ENCODE assay signal across 16 cellular contexts in genomic region chr6:139144490-139145085, GRCh38. TPM values are rescaled to one million over a fixed set of nuclear protein-coding genes. Genes with fewer than 3 reads are reported as not detected.
DNase-seq lines count a peak whose midpoint lies in the region; ATAC-seq and TF ChIP-seq lines count a peak whose summit lies in the region.
"Had no signal": no experiment of that assay in that cellular context is flagged by ENCODE, and none has a peak within 500 bp of the region (broad histone marks: within the 10 kb centered on the region; RNA-seq: fewer than 3 reads in every experiment).

No MANE protein-coding gene starts in this region.

- CTCF ChIA-PET in WTC11 (lab: Charles Lee): interaction anchor here (0.6 kb wide), 1 partner anchor 169 kb away, joined by 3 read pairs; no protein-coding TSS in a partner anchor

- POLR2A ChIA-PET in WTC11 (lab: Charles Lee): no interaction called here

- H3K27me3 Mint-ChIP-seq in WTC11 (ENCODE audit: low read depth): no peaks in the 10 kb centered on the region
- H3K27me3 Mint-ChIP-seq in effector memory CD8-positive, alpha-beta T cell: no peaks in the 10 kb centered on the region

- no peak overlapping the region for H3K4me3 Mint-ChIP-seq in WTC11
- H3K4me3 Mint-ChIP-seq in effector memory CD8-positive, alpha-beta T cell: peak overlapping the region; percentile 88 to 95

- TF ChIP-seq CTCF in WTC11 (IDR thresholded peaks at IDR 0.05): no peak

- ATAC-seq in left ventricle myocardium superior (peak; percentile 36), WTC11 (no peak), HG02759 (IDR thresholded peaks at IDR 0.05; ENCODE audit: unreplicated experiment) (no peak)
- peak; percentile 27 for ATAC-seq in effector memory CD8-positive, alpha-beta T cell (replicated peaks)
- peak; percentile 66 for ATAC-seq in stimulated activated naive CD8-positive, alpha-beta T cell treated with anti-CD3 and anti-CD28 coated beads, Interleukin-15, Interleukin-2, amounts not matched to agents 100 U/mL and 50 U/mL, for 24 hours

- no peaks in the 10 kb centered on the region for H3K9me3 Mint-ChIP-seq in WTC11
- no peaks in the 10 kb centered on the region for H3K9me3 Mint-ChIP-seq in effector memory CD8-positive, alpha-beta T cell

- intact Hi-C loops in left ventricle myocardium superior (cut with micrococcal nuclease): no loop called here
- intact Hi-C loops in cardiac septum (cut with DNase I): no loop called here

- H3K36me3 Mint-ChIP-seq in WTC11: no peaks in the 10 kb centered on the region
- H3K36me3 Mint-ChIP-seq in effector memory CD8-positive, alpha-beta T cell (ENCODE audit: insufficient read depth): peaks cover 60% of the 10 kb centered on the region

- peaks cover 25% of the 10 kb centered on the region for H3K4me1 Mint-ChIP-seq in WTC11
- H3K4me1 Mint-ChIP-seq in effector memory CD8-positive, alpha-beta T cell (ENCODE audit: low read depth in 2 of 2): peaks cover 76 to 84% of the 10 kb centered on the region in 2 donors

- DNase-seq in left ventricle myocardium superior (no peak), cardiac septum (ENCODE audit: low spot score) (no peak), WTC11 (ENCODE audit: low spot score) (no peak), HUDEP-2 (lab: John Stamatoyannopoulos, UW; ENCODE audit: unreplicated experiment in 76 of 76) (no peak)
- no peak for DNase-seq in effector memory CD8-positive, alpha-beta T cell
- no peak for DNase-seq in stimulated activated naive CD8-positive, alpha-beta T cell treated with anti-CD3 and anti-CD28 coated beads, Interleukin-15, Interleukin-2, amounts not matched to agents 100 U/mL and 50 U/mL, for 24 hours
- DNase-seq in activated CD4-positive, CD25-positive, alpha-beta regulatory T cell treated with anti-CD3 and anti-CD28 coated beads, Interleukin-2, amount 50 U/mL, for 72 hours: no peak
- DNase-seq: caudate nucleus, DMS79 treated with DMSO at 0.1 percent for 48 hours, mammary epithelial cell, NCI-H187, NCI-H524, nucleus accumbens, testis, WERI-Rb-1 had no signal

- H3K27ac Mint-ChIP-seq in WTC11: peak overlapping the region; percentile 48; the same call in 1 of the 2 replicates
- peak overlapping the region; percentile 80 to 91 for H3K27ac Mint-ChIP-seq in effector memory CD8-positive, alpha-beta T cell

TF ChIP-seq in WTC11, 78 proteins besides CTCF, POLR2A, EP300 and RAD21:
- TF ChIP-seq MAX (CRISPR knock-in tag; IDR thresholded peaks at IDR 0.05): no peak
- no peak for TF ChIP-seq HMGXB4 (CRISPR knock-in tag; IDR thresholded peaks at IDR 0.05)
- no peak for TF ChIP-seq GRHL2 (CRISPR knock-in tag; IDR thresholded peaks at IDR 0.05; ENCODE audit: insufficient replicate concordance, severe bottlenecking)
- TF ChIP-seq USF1 (CRISPR knock-in tag; IDR thresholded peaks at IDR 0.05): no peak
- no peak for TF ChIP-seq E2F1 (CRISPR knock-in tag; IDR thresholded peaks at IDR 0.05)
- TF ChIP-seq ZNF232 (CRISPR knock-in tag; IDR thresholded peaks at IDR 0.05): no peak
- no peak for TF ChIP-seq TEAD1 (CRISPR knock-in tag; IDR thresholded peaks at IDR 0.05)
- TF ChIP-seq NFE2L1 (CRISPR knock-in tag; IDR thresholded peaks at IDR 0.05): no peak
- TF ChIP-seq NR2C2 (CRISPR knock-in tag; IDR thresholded peaks at IDR 0.05): no peak
- no peak for TF ChIP-seq MLX (CRISPR knock-in tag; IDR thresholded peaks at IDR 0.05)
- no peak for TF ChIP-seq CREB1 (CRISPR knock-in tag; IDR thresholded peaks at IDR 0.05)
- TF ChIP-seq ZNF121 (CRISPR knock-in tag; IDR thresholded peaks at IDR 0.05): no peak

RNA-seq across cellular contexts. Expression of gene HECA, which starts 9.7 kb away (rescaled TPM):
- 63.3 TPM for total RNA-seq in left ventricle myocardium superior
- total RNA-seq in cardiac septum: 51.0 TPM
- total RNA-seq in WTC11 (2021): 8.1 to 9.4 TPM (median 8.1 TPM) in 3 replicates

Comparison
In these comparisons a context has a peak if more than half of its experiments do, and no peak if none do; other contexts are left out.
1. ATAC-seq: peak in left ventricle myocardium superior (single experiment), effector memory CD8-positive, alpha-beta T cell (single experiment) and stimulated activated naive CD8-positive, alpha-beta T cell treated with anti-CD3 and anti-CD28 coated beads, Interleukin-15, Interleukin-2, amounts not matched to agents 100 U/mL and 50 U/mL, for 24 hours (single experiment); none in WTC11 (single experiment) and HG02759 (single experiment).